In the genomic region with DNA sequence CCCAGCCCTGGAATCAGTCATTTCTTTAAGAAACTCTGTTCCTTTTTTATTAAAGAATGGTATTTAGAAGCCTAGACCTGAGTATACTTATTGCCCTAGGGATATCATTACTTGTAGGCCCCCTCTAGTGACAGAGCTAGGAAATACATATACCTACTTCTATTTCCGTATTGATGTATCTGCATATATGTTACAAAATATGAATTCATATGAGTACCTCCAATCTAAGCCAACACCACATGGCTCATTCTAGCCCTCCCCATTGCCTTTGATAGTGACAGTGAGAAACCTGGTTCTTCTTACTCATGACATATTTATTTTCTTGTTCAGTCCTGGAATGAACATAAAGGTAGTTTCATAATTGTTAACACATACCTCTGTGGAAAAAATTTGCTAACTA, we compare ENCODE assay signal across 8 cellular contexts.
DNase-seq lines count a peak whose midpoint lies in the region; ATAC-seq and TF ChIP-seq lines count a peak whose summit lies in the region.

No MANE protein-coding gene starts in this region.

- peaks cover 2% of the 10 kb centered on the region for H3K36me3 Mint-ChIP-seq in memory B cell

- RAD21 ChIA-PET in HCT116 (lab: Charles Lee; ENCODE audit: low non-redundant PET in 1 of 2, low total read pairs in 2 of 2, uncharacterized antibody in 2 of 2, unreplicated experiment in 2 of 2), result no interaction called here

- peak; percentile 56 for TF ChIP-seq RAD21 in HCT116 (IDR thresholded peaks at IDR 0.05; ENCODE audit: low read depth)

- peaks cover 17% of the 10 kb centered on the region for H3K4me1 Mint-ChIP-seq in memory B cell

- no peaks in the 10 kb centered on the region for H3K4me1 ChIP-seq in HCT116 (ENCODE audit: control insufficient read depth in 1 of 2, insufficient read depth in 2 of 2, low read length in 2 of 2)

- intact Hi-C loops in HCT116 (cut with micrococcal nuclease), result loop anchor here (1.0 kb wide), 2 partner anchors 183 to 255 kb away; no protein-coding TSS in a partner anchor

- DNase-seq in DMS 273 (lab: John Stamatoyannopoulos, UW; ENCODE audit: unreplicated experiment), result peak; percentile 69
- DNase-seq in DMS 273 treated with DMSO at 0.1 percent for 48 hours (lab: John Stamatoyannopoulos, UW), result no peak
- DNase-seq in HCT116 (ENCODE audit: low read depth, low spot score), result peak; percentile 43
- peak; percentile 76 for DNase-seq in NCI-H82 (lab: John Stamatoyannopoulos, UW)
- peak; percentile 42 for DNase-seq in astrocyte of the spinal cord (ENCODE audit: low read depth, low spot score)
- peak in 1 of 2 donors; percentile 26 for DNase-seq in memory B cell (ENCODE audit: low spot score in 2 of 2)
- DNase-seq in putamen (ENCODE audit: low spot score), result no peak

- H3K27ac ChIP-seq in HCT116 (ENCODE audit: low read depth, low read length), result no peak overlapping the region

- no peaks in the 10 kb centered on the region for H3K9me2 ChIP-seq in HCT116 (ENCODE audit: insufficient read depth)

- in situ Hi-C loops in astrocyte of the spinal cord (cut with HindIII; ENCODE audit: low sequenced_read_pairs), result no loop called here

- H3K4me3 ChIP-seq in HCT116 (replicated peaks in 1 of 2; ENCODE audit: low read depth in 1 of 2, low read length in 2 of 2) (no peak overlapping the region), astrocyte of the spinal cord (ENCODE audit: low read depth, low read length) (no peak overlapping the region)

- no peaks in the 10 kb centered on the region for H3K9me3 ChIP-seq in HCT116 (ENCODE audit: control insufficient read depth in 1 of 2, insufficient read depth in 1 of 2, low read depth in 1 of 2, low read length in 2 of 2)

- TF ChIP-seq POLR2A in HCT116 (IDR thresholded peaks at IDR 0.05; ENCODE audit: borderline replicate concordance, extremely low read depth, insufficient read depth, insufficient read length), result no peak

- POLR2A ChIA-PET in HCT116 (lab: Charles Lee), result no interaction called here

- no peaks in the 10 kb centered on the region for H4K20me1 ChIP-seq in HCT116 (ENCODE audit: insufficient read depth)

- H3K9ac ChIP-seq in HCT116 (ENCODE audit: low read length), result no peak overlapping the region

- peak; percentile 49 to 60 (median 49); a peak in 5 of 6 replicates for TF ChIP-seq CTCF in HCT116 (IDR thresholded peaks at IDR 0.05 in 2 of 3, conservative IDR thresholded peaks at IDR 0.05 in 1 of 3; ENCODE audit: borderline replicate concordance in 1 of 3, insufficient read depth in 1 of 3, low read depth in 2 of 3, low read length in 2 of 3)
- peak; percentile 58 for TF ChIP-seq CTCF in astrocyte of the spinal cord (IDR thresholded peaks at IDR 0.05; ENCODE audit: low read depth, low read length)

- ATAC-seq in HCT116 (peak; percentile 92), memory B cell (ENCODE audit: low read depth) (peak; percentile 78), HG03571 (IDR thresholded peaks at IDR 0.05; ENCODE audit: unreplicated experiment) (no peak)

- H3K27me3 Mint-ChIP-seq in memory B cell, result no peaks in the 10 kb centered on the region

- H2AFZ ChIP-seq in HCT116 (ENCODE audit: low read depth, low read length, poor library complexity, severe bottlenecking), result no peak overlapping the region

- H3K9me3 Mint-ChIP-seq in memory B cell, result no peaks in the 10 kb centered on the region

- H3K27me3 ChIP-seq in HCT116 (ENCODE audit: insufficient read depth, low read length), result no peaks in the 10 kb centered on the region

- BruUV-seq in HCT116 (replicated peaks; lab: Mats Ljungman, UMichigan), result no TSS peak

- CTCF ChIA-PET in HCT116 (lab: Charles Lee), result interaction anchor here (1.0 kb wide), 2 partner anchors 255 to 342 kb away, joined by 4 to 10 read pairs; no protein-coding TSS in a partner anchor

- H3K4me2 ChIP-seq in HCT116 (ENCODE audit: low read length), result no peak overlapping the region

- no peak overlapping the region for H3K27ac Mint-ChIP-seq in memory B cell

- no peak overlapping the region for H3K4me3 Mint-ChIP-seq in memory B cell

- H3K79me2 ChIP-seq in HCT116 (ENCODE audit: insufficient read depth, low read length), result no peaks in the 10 kb centered on the region

- H3K36me3 ChIP-seq in HCT116 (ENCODE audit: control insufficient read depth in 1 of 2, insufficient read depth in 2 of 2, low read length in 2 of 2), result no peaks in the 10 kb centered on the region

TF ChIP-seq in HCT116, 20 proteins besides CTCF, POLR2A, EP300 and RAD21:
- 0 out of 2 replicates have a peak, but pooled peaks have one; percentile 22 for TF ChIP-seq CBX3 (IDR thresholded peaks at IDR 0.05; ENCODE audit: low read depth)
- TF ChIP-seq FOSL1 (IDR thresholded peaks at IDR 0.05; ENCODE audit: low read depth), result no peak

Comparison
In these comparisons a context has a peak if more than half of its experiments do, and no peak if none do; other contexts are left out.
1. DNase-seq: peak in DMS 273 (single experiment), HCT116 (single experiment), NCI-H82 (single experiment) and astrocyte of the spinal cord (single experiment); none in DMS 273 treated with DMSO at 0.1 percent for 48 hours (single experiment) and putamen (single experiment).